20 cellular contexts compared by ENCODE assay signal in the genomic region with DNA sequence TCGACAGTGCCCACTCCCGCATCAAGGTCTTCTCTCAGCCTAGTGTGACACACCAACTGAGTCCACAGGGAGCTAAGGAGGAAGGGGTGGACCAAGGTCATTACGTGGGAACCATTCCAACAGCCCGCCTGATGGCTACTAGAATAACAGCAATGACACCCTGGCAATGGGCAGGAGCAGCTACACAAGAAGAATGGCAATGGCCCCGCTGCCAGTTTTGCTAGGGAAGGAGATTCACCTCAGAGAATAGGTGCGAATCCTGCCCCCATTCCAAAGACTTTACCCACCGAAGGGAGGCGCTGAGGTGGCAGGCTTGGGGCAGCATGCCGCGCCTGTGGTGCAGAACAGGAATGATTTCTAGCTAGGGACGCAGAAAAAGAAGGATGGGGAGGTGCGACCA. TPM values are rescaled to one million over a fixed set of nuclear protein-coding genes. Genes with fewer than 3 reads are reported as not detected.
A peak's percentile ranks its signal among the peaks of the same experiment; 100 is the strongest.
DNase-seq lines count a peak whose midpoint lies in the region; ATAC-seq and TF ChIP-seq lines count a peak whose summit lies in the region.
"Had no signal": no experiment of that assay in that cellular context is flagged by ENCODE, and none has a peak within 500 bp of the region (broad histone marks: within the 10 kb centered on the region; RNA-seq: fewer than 3 reads in every experiment).

No MANE protein-coding gene starts in this region.

- peak overlapping the region; percentile 39 for H3K4me3 Mint-ChIP-seq in activated T-helper 1 cell treated with anti-CD3 and anti-CD28 coated beads, Interleukin-12 subunit alpha, Interleukin-12 subunit beta, Interleukin-2, Interleukin-4 antibody, amounts not matched to agents 30 ng/mL and 10 ng/mL and 1 ng/mL, durations not matched to agents 14 hours and 24 hours and 36 hours
- peak overlapping the region in 1 of 2 donors; percentile 39 for H3K4me3 Mint-ChIP-seq in stimulated activated naive B cell treated with anti-CD40 and anti-IgM and Interleukin-4, amounts not matched to agents 10 μg/mL and 1 μg/mL and 100 μg/mL, for 72 hours
- H3K4me3 Mint-ChIP-seq: activated B cell treated with CpG ODN at 0.5 μM for 24 hours; activated naive CD4-positive, alpha-beta T cell treated with anti-CD3 and anti-CD28 coated beads, Interleukin-2, amount 10 ng/mL, durations not matched to agents 7 days and 5 days had no signal

- DNase-seq in cardiac muscle cell (ENCODE audit: low read depth in 1 of 2, low spot score in 1 of 2) (no peak), cardiac septum (ENCODE audit: low spot score) (no peak), left kidney (ENCODE audit: low read depth, low spot score) (peak; percentile 51), left colon (no peak)
- no peak for DNase-seq in activated T-helper 1 cell treated with anti-CD3 and anti-CD28 coated beads, Interleukin-12 subunit alpha, Interleukin-12 subunit beta, Interleukin-2, Interleukin-4 antibody, amounts not matched to agents 30 ng/mL and 10 ng/mL and 1 ng/mL, durations not matched to agents 14 hours and 24 hours and 36 hours (ENCODE audit: low spot score)
- no peak for DNase-seq in stimulated activated naive B cell treated with anti-CD40 and anti-IgM and Interleukin-4, amounts not matched to agents 10 μg/mL and 1 μg/mL and 100 μg/mL, for 72 hours
- DNase-seq: activated B cell treated with CpG ODN at 0.5 μM for 24 hours; activated naive CD4-positive, alpha-beta T cell treated with anti-CD3 and anti-CD28 coated beads, Interleukin-2, amount 10 ng/mL, durations not matched to agents 7 days and 5 days; brain microvascular endothelial cell; dermis blood vessel endothelial cell; naive thymus-derived CD4-positive, alpha-beta T cell; NCI-H146; substantia nigra had no signal

- intact Hi-C loops in cardiac septum (cut with DNase I) (no loop called here), left colon (cut with DNase I, micrococcal nuclease) (no loop called here)
- intact Hi-C loops in activated T-helper 1 cell treated with anti-CD3 and anti-CD28 coated beads, Interleukin-12 subunit alpha, Interleukin-12 subunit beta, Interleukin-2, Interleukin-4 antibody, amounts not matched to agents 30 ng/mL and 10 ng/mL and 1 ng/mL, durations not matched to agents 14 hours and 24 hours and 36 hours (cut with micrococcal nuclease) = no loop called here

- no peak for TF ChIP-seq CTCF in cardiac muscle cell (IDR thresholded peaks at IDR 0.05; ENCODE audit: low read depth, low read length)

- H3K4me1 ChIP-seq in cardiac muscle cell (ENCODE audit: low read depth) = peaks cover 1% of the 10 kb centered on the region

- peak overlapping the region; percentile 29 for H3K4me3 ChIP-seq in cardiac muscle cell
- H3K4me3 ChIP-seq: GM12878, lung had no signal

- H3K27ac ChIP-seq in cardiac muscle cell = no peak overlapping the region
- H3K27ac ChIP-seq: brain microvascular endothelial cell had no signal

- no peaks in the 10 kb centered on the region for H3K36me3 Mint-ChIP-seq in activated T-helper 1 cell treated with anti-CD3 and anti-CD28 coated beads, Interleukin-12 subunit alpha, Interleukin-12 subunit beta, Interleukin-2, Interleukin-4 antibody, amounts not matched to agents 30 ng/mL and 10 ng/mL and 1 ng/mL, durations not matched to agents 14 hours and 24 hours and 36 hours (ENCODE audit: low read depth)
- H3K36me3 Mint-ChIP-seq in stimulated activated naive B cell treated with anti-CD40 and anti-IgM and Interleukin-4, amounts not matched to agents 10 μg/mL and 1 μg/mL and 100 μg/mL, for 72 hours = no peaks in the 10 kb centered on the region
- H3K36me3 Mint-ChIP-seq: activated naive CD4-positive, alpha-beta T cell treated with anti-CD3 and anti-CD28 coated beads, Interleukin-2, amount 10 ng/mL, durations not matched to agents 7 days and 5 days; T-cell had no signal

- H3K9me3 ChIP-seq in cardiac muscle cell (ENCODE audit: low read depth) = no peaks in the 10 kb centered on the region

- no peaks in the 10 kb centered on the region for H3K36me3 ChIP-seq in cardiac muscle cell
- H3K36me3 ChIP-seq: brain microvascular endothelial cell had no signal

- peaks cover 98% of the 10 kb centered on the region for H3K27me3 ChIP-seq in cardiac muscle cell

- no peak for ATAC-seq in stimulated activated naive B cell treated with anti-CD40 and anti-IgM and Interleukin-4, amounts not matched to agents 10 μg/mL and 1 μg/mL and 100 μg/mL, for 72 hours (replicated peaks)
- ATAC-seq in left colon = no peak
- ATAC-seq in GM18909 (IDR thresholded peaks at IDR 0.05; ENCODE audit: poor library complexity, unreplicated experiment) = no peak
- ATAC-seq in GM18861 (IDR thresholded peaks at IDR 0.05; ENCODE audit: unreplicated experiment) = no peak
- ATAC-seq: esophagus mucosa, GM12878 had no signal

- H3K4me1 Mint-ChIP-seq in activated T-helper 1 cell treated with anti-CD3 and anti-CD28 coated beads, Interleukin-12 subunit alpha, Interleukin-12 subunit beta, Interleukin-2, Interleukin-4 antibody, amounts not matched to agents 30 ng/mL and 10 ng/mL and 1 ng/mL, durations not matched to agents 14 hours and 24 hours and 36 hours (ENCODE audit: low read depth) = peaks cover 7% of the 10 kb centered on the region
- H3K4me1 Mint-ChIP-seq in stimulated activated naive B cell treated with anti-CD40 and anti-IgM and Interleukin-4, amounts not matched to agents 10 μg/mL and 1 μg/mL and 100 μg/mL, for 72 hours = peaks cover 13 to 33% of the 10 kb centered on the region in 2 donors
- H3K4me1 Mint-ChIP-seq: activated B cell treated with CpG ODN at 0.5 μM for 24 hours had no signal

- H3K9me3 Mint-ChIP-seq in activated T-helper 1 cell treated with anti-CD3 and anti-CD28 coated beads, Interleukin-12 subunit alpha, Interleukin-12 subunit beta, Interleukin-2, Interleukin-4 antibody, amounts not matched to agents 30 ng/mL and 10 ng/mL and 1 ng/mL, durations not matched to agents 14 hours and 24 hours and 36 hours = no peaks in the 10 kb centered on the region
- no peaks in the 10 kb centered on the region for H3K9me3 Mint-ChIP-seq in stimulated activated naive B cell treated with anti-CD40 and anti-IgM and Interleukin-4, amounts not matched to agents 10 μg/mL and 1 μg/mL and 100 μg/mL, for 72 hours
- H3K9me3 Mint-ChIP-seq: activated B cell treated with CpG ODN at 0.5 μM for 24 hours; activated naive CD4-positive, alpha-beta T cell treated with anti-CD3 and anti-CD28 coated beads, Interleukin-2, amount 10 ng/mL, durations not matched to agents 7 days and 5 days; T-cell had no signal

- peaks cover 81% of the 10 kb centered on the region for H3K27me3 Mint-ChIP-seq in activated T-helper 1 cell treated with anti-CD3 and anti-CD28 coated beads, Interleukin-12 subunit alpha, Interleukin-12 subunit beta, Interleukin-2, Interleukin-4 antibody, amounts not matched to agents 30 ng/mL and 10 ng/mL and 1 ng/mL, durations not matched to agents 14 hours and 24 hours and 36 hours (ENCODE audit: insufficient read depth)
- H3K27me3 Mint-ChIP-seq in stimulated activated naive B cell treated with anti-CD40 and anti-IgM and Interleukin-4, amounts not matched to agents 10 μg/mL and 1 μg/mL and 100 μg/mL, for 72 hours = peaks cover 70 to 89% of the 10 kb centered on the region in 2 donors

- H3K27ac Mint-ChIP-seq in activated T-helper 1 cell treated with anti-CD3 and anti-CD28 coated beads, Interleukin-12 subunit alpha, Interleukin-12 subunit beta, Interleukin-2, Interleukin-4 antibody, amounts not matched to agents 30 ng/mL and 10 ng/mL and 1 ng/mL, durations not matched to agents 14 hours and 24 hours and 36 hours = no peak overlapping the region
- H3K27ac Mint-ChIP-seq in stimulated activated naive B cell treated with anti-CD40 and anti-IgM and Interleukin-4, amounts not matched to agents 10 μg/mL and 1 μg/mL and 100 μg/mL, for 72 hours = peak overlapping the region; percentile 51
- H3K27ac Mint-ChIP-seq: activated B cell treated with CpG ODN at 0.5 μM for 24 hours; activated naive CD4-positive, alpha-beta T cell treated with anti-CD3 and anti-CD28 coated beads, Interleukin-2, amount 10 ng/mL, durations not matched to agents 7 days and 5 days; naive thymus-derived CD4-positive, alpha-beta T cell; T-cell had no signal

RNA-seq across cellular contexts. Expression of a gene that starts 9.1 kb away (rescaled TPM):
- total RNA-seq in cardiac muscle cell (5.0 and 5.2 TPM in 2 replicates), cardiac septum (2.3 TPM), left colon (not detected)
- 0.70 and 3.0 TPM in 2 replicates for polyA plus RNA-seq in cardiac muscle cell
- total RNA-seq in activated T-helper 1 cell treated with anti-CD3 and anti-CD28 coated beads, Interleukin-12 subunit alpha, Interleukin-12 subunit beta, Interleukin-2, Interleukin-4 antibody, amounts not matched to agents 30 ng/mL and 10 ng/mL and 1 ng/mL, durations not matched to agents 14 hours and 24 hours and 36 hours = not detected in 2 replicates
- total RNA-seq: activated B cell treated with CpG ODN at 0.5 μM for 24 hours; dermis blood vessel endothelial cell; esophagus mucosa; GM12878; H4; naive thymus-derived CD4-positive, alpha-beta T cell; T-cell had no signal
- polyA plus RNA-seq: naive thymus-derived CD4-positive, alpha-beta T cell had no signal
